ENCODE assay signal across 8 cellular contexts in the genomic region with DNA sequence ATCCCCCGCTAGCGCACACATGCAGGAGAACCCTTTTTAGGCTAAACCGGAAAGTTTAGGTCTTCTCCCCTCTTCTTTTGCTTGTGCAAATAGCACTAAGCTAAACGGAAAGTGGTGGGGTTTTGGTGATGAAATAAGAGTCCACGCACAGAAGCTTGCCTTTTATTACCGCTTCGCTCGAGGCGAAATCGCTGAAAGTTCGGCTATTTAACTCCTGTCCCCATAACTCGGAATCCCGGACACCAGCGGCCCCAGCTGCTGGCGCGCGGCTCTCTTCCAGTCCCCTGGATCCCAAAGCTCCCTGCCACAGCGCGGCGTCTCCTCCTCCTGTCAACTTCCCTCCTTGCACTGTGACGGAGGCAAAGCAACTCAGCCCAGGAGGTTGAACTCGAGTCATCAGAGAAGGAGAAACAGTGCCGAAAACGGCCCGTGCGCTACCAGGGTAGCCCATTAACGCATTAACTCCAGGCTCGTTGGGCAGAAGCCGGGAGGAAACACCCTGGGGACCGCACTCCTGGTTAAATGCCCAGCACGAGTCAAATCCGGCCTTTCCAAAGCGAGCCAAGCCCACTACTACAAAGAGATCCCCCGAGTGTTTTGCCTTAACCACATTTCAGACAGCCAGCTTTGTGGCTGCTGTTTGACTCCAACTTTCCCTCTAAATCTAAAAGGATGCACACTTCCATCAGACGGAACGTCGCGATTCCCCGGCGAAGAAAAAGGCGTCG. TPM values are rescaled to one million over a fixed set of nuclear protein-coding genes. Genes with fewer than 3 reads are reported as not detected.
DNase-seq lines count a peak whose midpoint lies in the region; FAIRE-seq and TF ChIP-seq lines count a peak whose summit lies in the region.

No MANE protein-coding gene starts in this region.

- peak; percentile 31 for DNase-seq in H54 (ENCODE audit: insufficient read length, low spot score)
- DNase-seq in NCI-H748 treated with DMSO at 0.1 percent for 48 hours (lab: John Stamatoyannopoulos, UW) = peak; percentile 68
- DNase-seq in endothelial cell (ENCODE audit: low spot score) = peak; percentile 48
- DNase-seq in urothelium cell line (ENCODE audit: low spot score) = peak; percentile 75
- no peak for DNase-seq in activated CD4-positive, CD25-positive, alpha-beta regulatory T cell treated with anti-CD3 and anti-CD28 coated beads, Interleukin-2, amount 50 U/mL, for 72 hours
- no peak for DNase-seq in 8988T
- DNase-seq in GF-D8 (lab: John Stamatoyannopoulos, UW) = no peak

- H3K27ac Mint-ChIP-seq in endothelial cell (ENCODE audit: unreplicated experiment) = peak overlapping the region; percentile 80

- TF ChIP-seq POLR2A in H54 (IDR thresholded peaks at IDR 0.05; ENCODE audit: low read depth, low read length) = 0 out of 2 replicates have a peak, but pooled peaks have one; percentile 19

- H3K27me3 Mint-ChIP-seq in endothelial cell (ENCODE audit: unreplicated experiment) = peaks cover 11% of the 10 kb centered on the region

- WGBS in mesodermal cell (ENCODE audit: insufficient coverage in 2 of 2), 2 experiments = 0% methylated on average over 22 to 27 of the region's 42 CpGs

- no peaks in the 10 kb centered on the region for H3K36me3 Mint-ChIP-seq in endothelial cell (ENCODE audit: low read depth, unreplicated experiment)

- H3K4me1 Mint-ChIP-seq in endothelial cell (ENCODE audit: unreplicated experiment) = peaks cover 15% of the 10 kb centered on the region

- no peak overlapping the region for H3K27ac ChIP-seq in mesodermal cell (ENCODE audit: low read depth, low read length, severe bottlenecking)

- H3K4me1 ChIP-seq in mesodermal cell (ENCODE audit: control insufficient read depth, insufficient read depth, low read length, poor library complexity, severe bottlenecking) = peaks cover 2% of the 10 kb centered on the region

- peak overlapping the region; percentile 91 for H3K4me3 Mint-ChIP-seq in endothelial cell (ENCODE audit: unreplicated experiment)

- no peak for TF ChIP-seq CTCF in endothelial cell (IDR thresholded peaks at IDR 0.05; ENCODE audit: unreplicated experiment)

- no peaks in the 10 kb centered on the region for H3K36me3 ChIP-seq in mesodermal cell (ENCODE audit: control insufficient read depth, insufficient read depth, low read length)

- H3K9me3 Mint-ChIP-seq in endothelial cell (ENCODE audit: unreplicated experiment) = no peaks in the 10 kb centered on the region

- no peaks in the 10 kb centered on the region for H3K9me3 ChIP-seq in mesodermal cell (ENCODE audit: control insufficient read depth, low read length)

- peak overlapping the region; percentile 68 for H3K4me3 ChIP-seq in mesodermal cell (ENCODE audit: extremely low read depth, insufficient read depth, low read length, poor library complexity, severe bottlenecking)

- FAIRE-seq in H54 (lab: Jason Lieb, UNC) (no peak), urothelium cell line (lab: Jason Lieb, UNC) (peak; percentile 79)

RNA-seq across cellular contexts. Expression of a gene that starts 1.3 kb away (rescaled TPM):
- total RNA-seq in endothelial cell (ENCODE audit: unreplicated experiment) = 1.8 TPM
- polyA plus RNA-seq in mesodermal cell (2013, experiment 1 of 2) = 6.3 TPM
- 4.8 TPM for polyA plus RNA-seq in mesodermal cell (2013, experiment 2 of 2)

Comparison
In these comparisons a context has a peak if more than half of its experiments do, and no peak if none do; other contexts are left out.
1. DNase-seq: peak in H54 (single experiment), NCI-H748 treated with DMSO at 0.1 percent for 48 hours (single experiment), endothelial cell (single experiment) and urothelium cell line (single experiment); none in activated CD4-positive, CD25-positive, alpha-beta regulatory T cell treated with anti-CD3 and anti-CD28 coated beads, Interleukin-2, amount 50 U/mL, for 72 hours (single experiment), 8988T (single experiment) and GF-D8 (single experiment).